In the genomic region with DNA sequence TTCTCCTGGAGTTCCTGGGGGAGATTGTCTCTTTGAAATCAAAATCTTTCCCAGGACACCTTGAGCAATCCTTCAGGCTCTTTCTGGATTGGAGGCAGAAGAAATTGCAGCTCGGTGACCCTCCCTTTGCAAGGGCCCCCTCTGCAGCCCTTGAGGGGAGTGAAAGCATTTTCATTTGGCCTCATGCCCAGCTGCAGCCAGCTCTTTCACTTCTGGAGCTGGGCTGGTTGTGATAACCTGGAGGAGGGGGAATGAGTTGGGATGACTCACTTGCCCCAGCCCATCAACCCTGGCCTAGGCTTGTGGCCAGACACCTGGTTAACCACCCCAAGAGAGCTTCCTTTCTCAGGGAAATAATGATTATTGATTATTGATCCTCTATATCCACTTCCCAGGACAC, we compare ENCODE assay signal across 7 cellular contexts.
A peak's percentile ranks its signal among the peaks of the same experiment; 100 is the strongest.
DNase-seq lines count a peak whose midpoint lies in the region; ATAC-seq, FAIRE-seq and TF ChIP-seq lines count a peak whose summit lies in the region.
"Not testable (repeated sequence)": the region's sequence is repeated elsewhere in the genome, so short reads cannot be mapped to it uniquely, and the experiment has no call there.

No MANE protein-coding gene starts in this region.

- not testable (repeated sequence) for H3K79me2 ChIP-seq in DND-41 (ENCODE audit: insufficient read depth, low read length); PC-3 (ENCODE audit: low read length); K562 (ENCODE audit: control insufficient read depth, insufficient read depth, low read length); HepG2 (ENCODE audit: insufficient read depth, low read length)

- POLR2A ChIA-PET in PC-3 (lab: Charles Lee; ENCODE audit: unreplicated experiment); K562 (lab: Yijun Ruan, JAX); HepG2 (lab: Yijun Ruan, JAX): not testable (repeated sequence)

- TF ChIP-seq POLR2A in K562 (conservative IDR thresholded peaks at IDR 0.05); HepG2 (IDR thresholded peaks at IDR 0.05; ENCODE audit: insufficient read depth in 1 of 2, low read depth in 2 of 2, low read length in 2 of 2): not testable (repeated sequence)

- not testable (repeated sequence) for H2AFZ ChIP-seq in DND-41 (ENCODE audit: low read depth, low read length); PC-3 (ENCODE audit: low read length); K562 (ENCODE audit: low read depth, low read length); HepG2 (ENCODE audit: low read length)

- H3K9me2 ChIP-seq in PC-3 (replicated peaks; ENCODE audit: low read length) = not testable (repeated sequence)

- not testable (repeated sequence) for TF ChIP-seq RAD21 in K562 (CRISPR knock-in tag; conservative IDR thresholded peaks at IDR 0.05 in 1 of 2, IDR thresholded peaks at IDR 0.05 in 1 of 2); HepG2 (CRISPR knock-in tag; IDR thresholded peaks at IDR 0.05)

- TF ChIP-seq EP300 in K562 (IDR thresholded peaks at IDR 0.05; ENCODE audit: low read length); HepG2 (IDR thresholded peaks at IDR 0.05; ENCODE audit: low read depth in 2 of 2, low read length in 2 of 2); HepG2 (CRISPR knock-in tag; IDR thresholded peaks at IDR 0.05; ENCODE audit: borderline replicate concordance): not testable (repeated sequence)

- H3K27me3 ChIP-seq in DND-41 (ENCODE audit: insufficient read depth, low read length, poor library complexity); PC-3 (ENCODE audit: low read length); K562 (ENCODE audit: control insufficient read depth in 2 of 2, insufficient read depth in 2 of 2, low read length in 2 of 2); HepG2 (ENCODE audit: control insufficient read depth in 1 of 2, insufficient read depth in 2 of 2, low read length in 2 of 2); upper lobe of right lung: not testable (repeated sequence)

- H3K9me1 ChIP-seq in K562 (ENCODE audit: control insufficient read depth, insufficient read depth, low read length) = not testable (repeated sequence)

- not testable (repeated sequence) for H3K9ac ChIP-seq in DND-41 (ENCODE audit: low read depth, low read length); PC-3 (ENCODE audit: low read length); K562 (ENCODE audit: insufficient read depth in 1 of 2, low read depth in 2 of 2, low read length in 2 of 2); HepG2 (ENCODE audit: insufficient read depth, low read depth, low read length)

- not testable (repeated sequence) for H3K36me3 ChIP-seq in DND-41 (ENCODE audit: insufficient read depth, low read length); PC-3 (ENCODE audit: low read depth, low read length); K562 (ENCODE audit: control insufficient read depth, insufficient read depth, low read length); HepG2 (replicated peaks in 1 of 2; ENCODE audit: control insufficient read depth in 1 of 2, insufficient read depth in 2 of 2, low read length in 2 of 2); upper lobe of right lung

- intact Hi-C loops in PC-3 (cut with micrococcal nuclease); K562 (cut with micrococcal nuclease); HepG2 (cut with micrococcal nuclease; ENCODE audit: unreplicated experiment); upper lobe of right lung (cut with DNase I): not testable (repeated sequence)

- DNase-seq in DND-41; PC-3; RCC 7860 (ENCODE audit: low spot score); K562 (ENCODE audit: extremely low read depth in 1 of 4, low spot score in 3 of 4); HepG2 (ENCODE audit: low spot score); stimulated activated naive CD8-positive, alpha-beta T cell treated with anti-CD3 and anti-CD28 coated beads, Interleukin-15, Interleukin-2, amounts not matched to agents 100 U/mL and 50 U/mL, for 24 hours; upper lobe of right lung: not testable (repeated sequence)

- not testable (repeated sequence) for H3K4me2 ChIP-seq in DND-41 (ENCODE audit: insufficient read depth, low read length); PC-3 (ENCODE audit: low read length); K562 (ENCODE audit: insufficient read depth, low read length); HepG2 (ENCODE audit: low read depth, low read length)

- BruUV-seq in PC-3 (replicated peaks; lab: Mats Ljungman, UMichigan) = TSS peak; percentile 6
- BruUV-seq in K562 (replicated peaks; lab: Mats Ljungman, UMichigan); HepG2 (replicated peaks; lab: Mats Ljungman, UMichigan): not testable (repeated sequence)

- H4K20me1 ChIP-seq in DND-41 (ENCODE audit: insufficient read depth, low read length); PC-3 (ENCODE audit: low read length); K562 (replicated peaks; ENCODE audit: control insufficient read depth, insufficient read depth, low read length); HepG2 (ENCODE audit: insufficient read depth, low read length): not testable (repeated sequence)

- not testable (repeated sequence) for H3K4me1 ChIP-seq in DND-41 (ENCODE audit: insufficient read depth, low read length); PC-3 (ENCODE audit: insufficient read depth, low read length); K562 (replicated peaks in 1 of 2; ENCODE audit: control insufficient read depth in 2 of 2, insufficient read depth in 2 of 2, low read length in 2 of 2); HepG2 (ENCODE audit: insufficient read depth, low read length); upper lobe of right lung

- H3K27ac ChIP-seq in DND-41 (ENCODE audit: low read length); PC-3 (ENCODE audit: low read length); K562 (ENCODE audit: extremely low read depth, low read depth, low read length); HepG2 (ENCODE audit: extremely low read length, insufficient read depth, low read length); upper lobe of right lung: not testable (repeated sequence)

- FAIRE-seq in RCC 7860 (lab: Jason Lieb, UNC) = peak; percentile 57
- FAIRE-seq in K562 (lab: Jason Lieb, UNC); HepG2 (lab: Jason Lieb, UNC): not testable (repeated sequence)

- WGBS in K562 (ENCODE audit: insufficient coverage, low coverage, missing lambda C conversion rate) = no CpG with 5 or more reads among the region's 1 CpG
- no CpG with 5 or more reads among the region's 1 CpG for WGBS in HepG2 (ENCODE audit: low lambda C conversion rate)

- ATAC-seq in DND-41 (ENCODE audit: insufficient read depth, low read depth) = peak; percentile 78
- ATAC-seq in PC-3 = not testable (repeated sequence)
- ATAC-seq in K562 = peak; percentile 70
- ATAC-seq in HepG2 = peak; percentile 9; the same call in 1 of the 3 replicates
- ATAC-seq in stimulated activated naive CD8-positive, alpha-beta T cell treated with anti-CD3 and anti-CD28 coated beads, Interleukin-15, Interleukin-2, amounts not matched to agents 100 U/mL and 50 U/mL, for 24 hours = peak; percentile 6
- peak; percentile 34 for ATAC-seq in upper lobe of right lung

- not testable (repeated sequence) for H3K4me3 ChIP-seq in DND-41 (ENCODE audit: low read depth in 1 of 2, low read length in 2 of 2); PC-3 (ENCODE audit: low read length); K562; HepG2 (replicated peaks in 1 of 3; ENCODE audit: insufficient read depth in 1 of 3, low read depth in 2 of 3, low read length in 3 of 3); upper lobe of right lung

- not testable (repeated sequence) for H3F3A ChIP-seq in PC-3 (ENCODE audit: low read length, unreplicated experiment)

- in situ Hi-C loops in K562 (cut with MboI) = loop anchor here (10.0 kb wide), 1 partner anchor 210 kb away; no protein-coding TSS in a partner anchor
- in situ Hi-C loops in HepG2 (cut with HindIII; ENCODE audit: extremely low pct_ligation_motif_present, low pct_unique_long_range_greater_than_20kb) = not testable (repeated sequence)

- not testable (repeated sequence) for H3K9me3 ChIP-seq in DND-41 (ENCODE audit: insufficient read depth, low read length, severe bottlenecking); PC-3 (ENCODE audit: low read length); K562 (replicated peaks; ENCODE audit: control insufficient read depth, insufficient read depth, low read depth, low read length); HepG2 (ENCODE audit: low read length); upper lobe of right lung

- CTCF ChIA-PET in PC-3 (lab: Charles Lee); K562 (lab: Yijun Ruan, JAX; ENCODE audit: low intra/inter-chr PET ratio); HepG2 (lab: Yijun Ruan, JAX; ENCODE audit: low intra/inter-chr PET ratio, low total read pairs): not testable (repeated sequence)

- not testable (repeated sequence) for TF ChIP-seq CTCF in DND-41 (IDR thresholded peaks at IDR 0.05; ENCODE audit: borderline replicate concordance, extremely low read depth, low read length, poor library complexity, severe bottlenecking); PC-3 (conservative IDR thresholded peaks at IDR 0.05; ENCODE audit: low read depth, low read length); K562 (IDR thresholded peaks at IDR 0.05 in 2 of 3, conservative IDR thresholded peaks at IDR 0.05 in 1 of 3; ENCODE audit: insufficient read depth in 2 of 3, low read depth in 1 of 3, low read length in 3 of 3); HepG2 (CRISPR knock-in tag; IDR thresholded peaks at IDR 0.05); upper lobe of right lung (IDR thresholded peaks at IDR 0.05)
